In the genomic region with DNA sequence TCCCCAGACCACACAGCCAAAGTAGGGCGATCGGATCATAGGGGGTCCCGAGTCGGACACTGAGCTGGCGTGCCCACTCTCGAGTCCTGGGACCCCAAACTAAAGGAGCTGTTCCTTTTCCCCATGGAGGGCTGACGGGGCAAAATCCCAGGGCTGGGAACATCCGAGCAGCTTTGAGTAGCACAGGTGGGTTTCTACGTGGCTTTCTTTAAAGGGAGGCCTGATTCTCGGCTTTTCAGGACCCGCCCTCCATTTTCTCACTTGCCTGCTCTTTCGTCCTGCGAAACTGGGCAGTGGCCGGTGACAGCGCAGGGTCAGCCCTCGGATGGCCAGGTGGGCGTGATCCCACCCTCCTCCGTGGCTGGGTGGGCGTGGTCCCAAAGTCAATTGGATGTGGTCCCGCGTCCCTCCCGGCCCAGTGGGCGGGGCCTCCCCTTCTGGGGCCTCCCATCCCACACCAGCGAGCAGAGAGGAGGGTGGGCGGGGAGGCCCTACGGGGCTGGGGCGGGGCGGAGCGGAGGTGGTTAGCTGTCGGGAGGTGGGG, we compare ENCODE assay signal across 10 cellular contexts. TPM values are rescaled to one million over a fixed set of nuclear protein-coding genes. Genes with fewer than 3 reads are reported as not detected.
DNase-seq lines count a peak whose midpoint lies in the region; ATAC-seq and TF ChIP-seq lines count a peak whose summit lies in the region.
"Had no signal": no experiment of that assay in that cellular context is flagged by ENCODE, and none has a peak within 500 bp of the region (broad histone marks: within the 10 kb centered on the region; RNA-seq: fewer than 3 reads in every experiment).

No MANE protein-coding gene starts in this region.

- no peaks in the 10 kb centered on the region for H3K79me2 ChIP-seq in HCT116 (ENCODE audit: insufficient read depth, low read length)

- ATAC-seq in HCT116 (peak; percentile 53), GM18909 (IDR thresholded peaks at IDR 0.05; ENCODE audit: poor library complexity, unreplicated experiment) (no peak)
- ATAC-seq in stimulated activated naive CD8-positive, alpha-beta T cell treated with anti-CD3 and anti-CD28 coated beads, Interleukin-15, Interleukin-2, amounts not matched to agents 100 U/mL and 50 U/mL, for 24 hours = no peak

- H3K27ac ChIP-seq in HCT116 (ENCODE audit: low read depth, low read length) (no peak overlapping the region; the same call in 1 of the 2 replicates), brain microvascular endothelial cell (no peak overlapping the region), iPS-18a (ENCODE audit: low read length) (no peak overlapping the region), sigmoid colon (peak overlapping the region; percentile 55 to 69 (median 68))

- H3K36me3 ChIP-seq in HCT116 (ENCODE audit: control insufficient read depth in 1 of 2, insufficient read depth in 2 of 2, low read length in 2 of 2) = peaks cover 0 to 5% of the 10 kb centered on the region in 2 experiments; a peak in 1 of 4 replicates
- peaks cover 10% of the 10 kb centered on the region for H3K36me3 ChIP-seq in brain microvascular endothelial cell (replicated peaks)
- no peaks in the 10 kb centered on the region for H3K36me3 ChIP-seq in iPS-18a (ENCODE audit: control insufficient read depth, low read depth, low read length)
- H3K36me3 ChIP-seq in sigmoid colon = peaks cover 0 to 9% (median 2%) of the 10 kb centered on the region in 4 donors

- H3K4me3 ChIP-seq in HCT116 (replicated peaks in 1 of 2; ENCODE audit: low read depth in 1 of 2, low read length in 2 of 2) = peak overlapping the region; percentile 1 to 29; a peak in 2 of 4 replicates
- H3K4me3 ChIP-seq in brain microvascular endothelial cell (ENCODE audit: low read depth, low read length) = peak overlapping the region; percentile 40
- H3K4me3 ChIP-seq in iPS-18a (ENCODE audit: low read length) = peak overlapping the region; percentile 70
- peak overlapping the region in 3 of 4 donors; percentile 4 to 40 (median 30) for H3K4me3 ChIP-seq in sigmoid colon

- POLR2A ChIA-PET in HCT116 (lab: Charles Lee) = no interaction called here

- no peak for TF ChIP-seq RAD21 in HCT116 (IDR thresholded peaks at IDR 0.05; ENCODE audit: low read depth)

- WGBS in sigmoid colon, 2 donors = 24 to 47% methylated on average over 30 of the region's 30 CpGs

- CTCF ChIA-PET in HCT116 (lab: Charles Lee) = no interaction called here

- peak overlapping the region; percentile 63 for H3K4me2 ChIP-seq in HCT116 (ENCODE audit: low read length)

- intact Hi-C loops in HCT116 (cut with micrococcal nuclease) (loop anchor here (2.0 kb wide), 1 partner anchor 228 kb away; no protein-coding TSS in a partner anchor), sigmoid colon (cut with DNase I) (loop anchor here (10.0 kb wide), 1 partner anchor 156 kb away; the partner anchor contains the start of genes RANBP1 and TRMT2A)

- TF ChIP-seq CTCF in HCT116 (IDR thresholded peaks at IDR 0.05 in 2 of 3, conservative IDR thresholded peaks at IDR 0.05 in 1 of 3; ENCODE audit: borderline replicate concordance in 1 of 3, insufficient read depth in 1 of 3, low read depth in 2 of 3, low read length in 2 of 3) = no peak
- no peak for TF ChIP-seq CTCF in brain microvascular endothelial cell (IDR thresholded peaks at IDR 0.05; ENCODE audit: low read depth, low read length, missing control alignments)
- no peak for TF ChIP-seq CTCF in sigmoid colon (IDR thresholded peaks at IDR 0.05)

- no peaks in the 10 kb centered on the region for H4K20me1 ChIP-seq in HCT116 (ENCODE audit: insufficient read depth)

- H3K9ac ChIP-seq in HCT116 (ENCODE audit: low read length) = peak overlapping the region; percentile 23; the same call in 1 of the 2 replicates
- peak overlapping the region; percentile 9 for H3K9ac ChIP-seq in iPS-18a (ENCODE audit: low read length)

- no peaks in the 10 kb centered on the region for H3K9me3 ChIP-seq in HCT116 (ENCODE audit: control insufficient read depth in 1 of 2, insufficient read depth in 1 of 2, low read depth in 1 of 2, low read length in 2 of 2)
- H3K9me3 ChIP-seq in iPS-18a (ENCODE audit: control insufficient read depth, low read depth, low read length) = no peaks in the 10 kb centered on the region
- no peaks in the 10 kb centered on the region for H3K9me3 ChIP-seq in sigmoid colon

- H3K27me3 ChIP-seq in HCT116 (ENCODE audit: insufficient read depth, low read length) (no peaks in the 10 kb centered on the region), brain microvascular endothelial cell (replicated peaks) (no peaks in the 10 kb centered on the region), iPS-18a (ENCODE audit: control insufficient read depth, insufficient read depth, low read length) (no peaks in the 10 kb centered on the region), sigmoid colon (no peaks in the 10 kb centered on the region)

- TF ChIP-seq POLR2A in HCT116 (IDR thresholded peaks at IDR 0.05; ENCODE audit: borderline replicate concordance, extremely low read depth, insufficient read depth, insufficient read length) = no peak
- TF ChIP-seq POLR2A in sigmoid colon (IDR thresholded peaks at IDR 0.05) = no peak

- DNase-seq in HCT116 (ENCODE audit: low read depth, low spot score) (peak; percentile 65), brain microvascular endothelial cell (peak; percentile 48), sigmoid colon (peak; percentile 88), 8988T (no peak), NCI-H524 treated with DMSO at 0.1 percent for 48 hours (lab: John Stamatoyannopoulos, UW) (no peak)
- DNase-seq in stimulated activated naive CD8-positive, alpha-beta T cell treated with anti-CD3 and anti-CD28 coated beads, Interleukin-15, Interleukin-2, amounts not matched to agents 100 U/mL and 50 U/mL, for 24 hours = no peak
- DNase-seq: activated CD4-positive, alpha-beta T cell treated with anti-CD3 and anti-CD28 coated beads, Interleukin-2, amount 50 U/mL, for 4 hours; KG1 had no signal

- in situ Hi-C loops in brain microvascular endothelial cell (cut with HindIII; ENCODE audit: low pct_ligation_motif_present, low sequenced_read_pairs) = no loop called here

- no peak for TF ChIP-seq EP300 in sigmoid colon (IDR thresholded peaks at IDR 0.05)

- RAD21 ChIA-PET in HCT116 (lab: Charles Lee; ENCODE audit: low non-redundant PET in 1 of 2, low total read pairs in 2 of 2, uncharacterized antibody in 2 of 2, unreplicated experiment in 2 of 2) = no interaction called here

- no peak overlapping the region for H2AFZ ChIP-seq in HCT116 (ENCODE audit: low read depth, low read length, poor library complexity, severe bottlenecking)

- no peaks in the 10 kb centered on the region for H3K9me2 ChIP-seq in HCT116 (ENCODE audit: insufficient read depth)

- no TSS peak for BruUV-seq in HCT116 (replicated peaks; lab: Mats Ljungman, UMichigan)

- H3K4me1 ChIP-seq in HCT116 (ENCODE audit: control insufficient read depth in 1 of 2, insufficient read depth in 2 of 2, low read length in 2 of 2) (peaks cover 42 to 46% of the 10 kb centered on the region in 2 experiments), iPS-18a (ENCODE audit: control insufficient read depth, low read depth, low read length) (peaks cover 14% of the 10 kb centered on the region), sigmoid colon (peaks cover 0 to 51% (median 38%) of the 10 kb centered on the region in 4 donors)

TF ChIP-seq in HCT116, 20 proteins besides CTCF, POLR2A, EP300 and RAD21:
- TF ChIP-seq POLR2AphosphoS5 (IDR thresholded peaks at IDR 0.05; ENCODE audit: low read depth, low read length) (no peak), SIN3A (IDR thresholded peaks at IDR 0.05; ENCODE audit: low read depth) (no peak), EGR1 (IDR thresholded peaks at IDR 0.05; ENCODE audit: low read depth) (0 out of 2 replicates have a peak, but pooled peaks have one; percentile 19), JUND (IDR thresholded peaks at IDR 0.05) (no peak), ATF3 (IDR thresholded peaks at IDR 0.05) (no peak)

RNA-seq across cellular contexts. Expression of gene TXNRD2, which starts 17.5 kb away (rescaled TPM):
- total RNA-seq in HCT116 (2021; ENCODE audit: unreplicated experiment) = 19.7 TPM
- polyA plus RNA-seq in HCT116 (2012) = 13.2 and 14.8 TPM in 2 replicates
- total RNA-seq in sigmoid colon = 10 to 100 TPM; 16.3 to 29.6 (median 21.1) TPM
- 10 to 100 TPM; 13.2 to 18.3 (median 16.6) TPM for polyA plus RNA-seq in sigmoid colon

RNA-seq across cellular contexts. Expression of gene COMT, which starts 17.5 kb away (rescaled TPM):
- total RNA-seq in HCT116 (2021; ENCODE audit: unreplicated experiment) = 109 TPM
- 142 and 156 TPM in 2 replicates for polyA plus RNA-seq in HCT116 (2012)
- 100 to 1,000 TPM; 106 to 162 (median 112) TPM for total RNA-seq in sigmoid colon
- polyA plus RNA-seq in sigmoid colon = 10 to 100 TPM; 62.5 to 97.6 (median 68.4) TPM

RNA-seq across cellular contexts. Expression of gene ARVCF, which starts 57.5 kb away (rescaled TPM):
- total RNA-seq in HCT116 (2021; ENCODE audit: unreplicated experiment) = 42.8 TPM
- polyA plus RNA-seq in HCT116 (2012) = 31.1 and 33.4 TPM in 2 replicates
- total RNA-seq in sigmoid colon = 10 to 100 TPM; 14.6 to 33.8 (median 24.5) TPM
- 10 to 100 TPM in 1 of 3 donors, 1 to 10 TPM in 2; 3.9 to 13.3 (median 6.0) TPM for polyA plus RNA-seq in sigmoid colon

Comparison
In these comparisons a context has a peak if more than half of its experiments do, and no peak if none do; other contexts are left out.
1. DNase-seq: peak in HCT116 (single experiment), brain microvascular endothelial cell (single experiment) and sigmoid colon (single experiment); none in 8988T (single experiment), NCI-H524 treated with DMSO at 0.1 percent for 48 hours (single experiment) and stimulated activated naive CD8-positive, alpha-beta T cell treated with anti-CD3 and anti-CD28 coated beads, Interleukin-15, Interleukin-2, amounts not matched to agents 100 U/mL and 50 U/mL, for 24 hours (single experiment).
2. H3K27ac ChIP-seq: peak in sigmoid colon (4 of 4); none in HCT116 (single experiment), brain microvascular endothelial cell (single experiment) and iPS-18a (single experiment).
3. H3K4me3 ChIP-seq: peak in every context shown above with its lines; median percentile 70 in iPS-18a; 40 in brain microvascular endothelial cell; 30 in sigmoid colon; 15 in HCT116.